In the genomic region with DNA sequence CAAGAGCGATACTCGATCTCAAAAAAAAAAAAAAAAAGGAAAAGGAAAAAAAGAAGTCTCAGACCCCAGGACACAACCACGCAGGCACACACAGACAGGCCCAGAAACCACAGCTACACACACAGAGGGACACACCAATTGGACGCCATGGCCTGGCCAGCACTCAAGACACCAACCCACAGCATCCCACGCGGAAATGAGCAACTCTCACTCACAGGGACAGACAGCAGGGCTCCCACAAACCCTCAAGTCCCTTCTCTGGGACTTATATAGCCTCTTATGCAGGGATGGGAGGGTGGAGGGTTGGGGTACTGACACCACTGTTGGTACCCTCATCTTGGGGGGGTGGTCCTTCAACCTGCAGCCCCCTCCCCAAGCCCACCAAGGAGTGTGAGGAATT, we compare ENCODE assay signal across 9 cellular contexts. TPM values are rescaled to one million over a fixed set of nuclear protein-coding genes. Genes with fewer than 3 reads are reported as not detected.
DNase-seq lines count a peak whose midpoint lies in the region; ATAC-seq, FAIRE-seq and TF ChIP-seq lines count a peak whose summit lies in the region.
"Had no signal": no experiment of that assay in that cellular context is flagged by ENCODE, and none has a peak within 500 bp of the region (broad histone marks: within the 10 kb centered on the region; RNA-seq: fewer than 3 reads in every experiment).

No MANE protein-coding gene starts in this region.

- H3K4me3 ChIP-seq in cardiac fibroblast (replicated peaks in 1 of 2; ENCODE audit: low read depth in 2 of 2, low read length in 2 of 2) (peak overlapping the region in 1 of 2 donors; percentile 14), keratinocyte (ENCODE audit: control insufficient read depth in 2 of 3, extremely low read depth in 1 of 3, insufficient read depth in 2 of 3, low read depth in 1 of 3, low read length in 3 of 3) (no peak overlapping the region), thymus (ENCODE audit: low read length) (peak overlapping the region; percentile 67)

- peak overlapping the region; percentile 71; the same call in 1 of the 2 replicates for H3K27ac Mint-ChIP-seq in HFFc6

- FAIRE-seq in keratinocyte (lab: Jason Lieb, UNC), result no peak

- TF ChIP-seq CTCF in HFFc6 (IDR thresholded peaks at IDR 0.05) (no peak), cardiac fibroblast (IDR thresholded peaks at IDR 0.05; ENCODE audit: low read depth, low read length) (no peak), keratinocyte (optimal IDR thresholded peaks at IDR 0.05 in 1 of 3, IDR thresholded peaks at IDR 0.05 in 1 of 3, conservative IDR thresholded peaks at IDR 0.05 in 1 of 3; ENCODE audit: extremely low read depth in 1 of 3, insufficient read depth in 2 of 3, low read length in 3 of 3) (no peak)

- no peaks in the 10 kb centered on the region for H4K20me1 ChIP-seq in keratinocyte (ENCODE audit: control insufficient read depth, extremely low read depth, insufficient read depth, low read length)

- DNase-seq in HFFc6 (peak; percentile 22), cardiac fibroblast (ENCODE audit: low read depth in 2 of 2) (peak; percentile 48 to 78), keratinocyte (ENCODE audit: low read depth, low spot score) (no peak), NCI-H2227 (lab: John Stamatoyannopoulos, UW; ENCODE audit: unreplicated experiment) (no peak), T1000 (lab: John Stamatoyannopoulos, UW) (no peak)
- DNase-seq: T-helper 1 cell had no signal

- H3K9me3 Mint-ChIP-seq in HFFc6, result no peaks in the 10 kb centered on the region
- H3K9me3 Mint-ChIP-seq: central memory CD8-positive, alpha-beta T cell had no signal

- H3K27me3 ChIP-seq in keratinocyte (ENCODE audit: control insufficient read depth, extremely low read depth, insufficient read depth, low read length) (peaks cover 11% of the 10 kb centered on the region), thymus (ENCODE audit: control insufficient read depth, insufficient read depth) (no peaks in the 10 kb centered on the region)

- peaks cover 0 to 1% of the 10 kb centered on the region in 2 experiments for H3K36me3 ChIP-seq in keratinocyte (ENCODE audit: control insufficient read depth in 2 of 2, extremely low read depth in 1 of 2, insufficient read depth in 2 of 2, low read length in 2 of 2)
- peaks cover 47% of the 10 kb centered on the region for H3K36me3 ChIP-seq in thymus (ENCODE audit: control insufficient read depth, insufficient read depth)

- peak overlapping the region; percentile 77 for H3K4me3 Mint-ChIP-seq in HFFc6

- H3K9me3 ChIP-seq in keratinocyte (ENCODE audit: control insufficient read depth, low read depth, low read length) (no peaks in the 10 kb centered on the region), thymus (ENCODE audit: control insufficient read depth) (no peaks in the 10 kb centered on the region)

- H3K4me1 ChIP-seq in keratinocyte (ENCODE audit: control insufficient read depth, extremely low read depth, insufficient read depth, low read length), result peaks cover 16% of the 10 kb centered on the region
- H3K4me1 ChIP-seq in thymus (ENCODE audit: control insufficient read depth, insufficient read depth, low read length), result peaks cover 16% of the 10 kb centered on the region

- H3K9me1 ChIP-seq in keratinocyte (ENCODE audit: control insufficient read depth, extremely low read depth, insufficient read depth, low read length), result no peaks in the 10 kb centered on the region

- H3K4me1 Mint-ChIP-seq in HFFc6 (ENCODE audit: low read depth), result peaks cover 24% of the 10 kb centered on the region

- no peak overlapping the region for H2AFZ ChIP-seq in keratinocyte (ENCODE audit: control insufficient read depth, low read length)

- WGBS in thymus, result 78% methylated on average over 6 of the region's 6 CpGs

- H3K27ac ChIP-seq in keratinocyte (ENCODE audit: control insufficient read depth, insufficient read depth, low read length) (no peak overlapping the region), thymus (ENCODE audit: low read depth) (peak overlapping the region; percentile 36)

- peak overlapping the region; percentile 22 for H3K4me2 ChIP-seq in keratinocyte (ENCODE audit: control insufficient read depth, extremely low read depth, insufficient read depth, low read depth, low read length)

- H3K9ac ChIP-seq in keratinocyte (ENCODE audit: control insufficient read depth, extremely low read depth, insufficient read depth, low read length), result no peak overlapping the region

- H3K27me3 Mint-ChIP-seq in HFFc6 (ENCODE audit: insufficient read depth), result peaks cover 9% of the 10 kb centered on the region

- H3K79me2 ChIP-seq in keratinocyte (ENCODE audit: control insufficient read depth, insufficient read depth, low read length), result no peaks in the 10 kb centered on the region

- no peaks in the 10 kb centered on the region for H3K36me3 Mint-ChIP-seq in HFFc6 (ENCODE audit: low read depth)

- ATAC-seq in GM19397 (IDR thresholded peaks at IDR 0.05; ENCODE audit: unreplicated experiment), result no peak

- dilution Hi-C loops in keratinocyte (cut with MboI; ENCODE audit: extremely low pct_ligation_motif_present, low sequenced_read_pairs), result no loop called here

RNA-seq across cellular contexts. Expression of gene NOTCH3, which starts 5.9 kb away (rescaled TPM):
- total RNA-seq in HFFc6 (2021; fragmentation: NEBNext Ultra II Directional; extraction: Animal tissue kit (Norgen Biotek cat#: 25700)), result 10 to 100 TPM in 4 of 6 experiments, 1 to 10 TPM in 2; 3.4 to 18.0 (median 13.1) TPM
- 2.5 to 14.9 TPM (median 4.1 TPM) in 3 replicates for polyA plus RNA-seq in keratinocyte
- polyA plus RNA-seq in keratinocyte (2011; ENCODE audit: low read depth), result 39.1 TPM
- 1.7 and 3.5 TPM in 2 replicates for polyA plus RNA-seq in keratinocyte (2011; cell fraction: cytosol; rRNA removed)
- 29.6 and 36.8 TPM in 2 replicates for polyA plus RNA-seq in keratinocyte (2011; cell fraction: nucleus; rRNA removed)
- 4.2 and 45.4 TPM in 2 replicates for polyA plus RNA-seq in keratinocyte (2012; ENCODE audit: low replicate concordance)
- polyA minus RNA-seq in keratinocyte, result 17.6 to 102 TPM (median 31.2 TPM) in 3 replicates
- 58.3 TPM for polyA minus RNA-seq in keratinocyte (2011; cell fraction: cytosol; rRNA and poly(A)+ RNA removed)
- polyA minus RNA-seq in keratinocyte (2011; cell fraction: nucleus; rRNA and poly(A)+ RNA removed), result 138 and 146 TPM in 2 replicates
- 11.3 TPM for polyA plus RNA-seq in thymus

RNA-seq across cellular contexts. Expression of gene EPHX3, which starts 37.3 kb away (rescaled TPM):
- total RNA-seq in HFFc6 (2021; fragmentation: NEBNext Ultra II Directional; extraction: Animal tissue kit (Norgen Biotek cat#: 25700)), result under 1 TPM in 3 of 6 experiments, not detected in 3; 0.13 to 0.37 (median 0.14) TPM
- polyA plus RNA-seq in keratinocyte (0.33 to 1.2 TPM (median 0.51 TPM) in 3 replicates), thymus (4.8 TPM)
- 5.2 TPM for polyA plus RNA-seq in keratinocyte (2011; ENCODE audit: low read depth)
- polyA plus RNA-seq in keratinocyte (2011; cell fraction: cytosol; rRNA removed), result 0.27 and 0.40 TPM in 2 replicates
- 1.7 and 2.1 TPM in 2 replicates for polyA plus RNA-seq in keratinocyte (2011; cell fraction: nucleus; rRNA removed)
- polyA plus RNA-seq in keratinocyte (2012; ENCODE audit: low replicate concordance), result 0.39 and 16.9 TPM in 2 replicates
- polyA minus RNA-seq in keratinocyte, result 1.2 to 1.5 TPM (median 1.4 TPM) in 3 replicates
- polyA minus RNA-seq in keratinocyte (2011; cell fraction: cytosol; rRNA and poly(A)+ RNA removed), result not detected
- 0.93 and 1.1 TPM in 2 replicates for polyA minus RNA-seq in keratinocyte (2011; cell fraction: nucleus; rRNA and poly(A)+ RNA removed)

Comparison
In these comparisons a context has a peak if more than half of its experiments do, and no peak if none do; other contexts are left out.
1. DNase-seq: peak in HFFc6 (single experiment) and cardiac fibroblast (2 of 2); none in keratinocyte (single experiment), NCI-H2227 (single experiment) and T1000 (single experiment).